In the genomic region with DNA sequence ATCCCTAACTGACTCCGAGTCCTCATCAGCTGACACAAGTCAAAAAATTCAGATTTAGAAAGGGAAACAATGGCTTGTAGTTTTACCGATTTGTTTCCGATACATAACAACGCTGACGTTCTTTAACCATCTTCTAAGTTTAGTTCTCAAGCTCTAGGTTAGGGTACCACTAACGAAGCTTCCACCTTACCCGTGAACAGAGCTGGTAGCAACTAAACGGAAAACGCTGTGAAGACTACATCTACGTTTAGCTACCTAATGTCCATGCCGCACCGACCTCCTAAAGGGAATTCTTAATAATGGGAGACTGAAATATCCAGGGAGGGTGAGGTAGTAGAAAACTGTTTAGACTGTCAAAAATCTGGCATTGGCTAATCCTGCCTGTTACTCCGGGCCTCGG, we compare ENCODE assay signal across 8 cellular contexts. TPM values are rescaled to one million over a fixed set of nuclear protein-coding genes. Genes with fewer than 3 reads are reported as not detected.
DNase-seq lines count a peak whose midpoint lies in the region; ATAC-seq and TF ChIP-seq lines count a peak whose summit lies in the region.

No MANE protein-coding gene starts in this region.

- no peaks in the 10 kb centered on the region for H4K20me1 ChIP-seq in fibroblast of lung (ENCODE audit: control insufficient read depth, extremely low read depth, insufficient read depth, low read length)

- H3K9me3 ChIP-seq in RWPE2 (ENCODE audit: severe bottlenecking) (no peaks in the 10 kb centered on the region), fibroblast of lung (ENCODE audit: control insufficient read depth, insufficient read depth, low read depth, low read length) (no peaks in the 10 kb centered on the region)

- peaks cover 59% of the 10 kb centered on the region for H3K79me2 ChIP-seq in fibroblast of lung (ENCODE audit: control insufficient read depth, insufficient read depth, low read length)

- peaks cover 42% of the 10 kb centered on the region for H3K36me3 ChIP-seq in RWPE2 (ENCODE audit: low read depth)
- no peaks in the 10 kb centered on the region for H3K36me3 ChIP-seq in fibroblast of lung (ENCODE audit: control insufficient read depth, insufficient read depth, low read length)
- H3K36me3 ChIP-seq in rectal smooth muscle tissue (ENCODE audit: control insufficient read depth, insufficient read depth, low read length), result peaks cover 2% of the 10 kb centered on the region

- no peak overlapping the region for H2AFZ ChIP-seq in fibroblast of lung (ENCODE audit: low read length)

- H3K27ac ChIP-seq in RWPE2 (ENCODE audit: poor library complexity, severe bottlenecking), result peak overlapping the region; percentile 46
- peak overlapping the region; percentile 96 for H3K27ac ChIP-seq in fibroblast of lung (ENCODE audit: insufficient read depth, low read length)
- H3K27ac ChIP-seq in rectal smooth muscle tissue (ENCODE audit: low read depth, low read length), result no peak overlapping the region

- no peaks in the 10 kb centered on the region for H3K27me3 ChIP-seq in RWPE2 (ENCODE audit: insufficient read depth, poor library complexity, severe bottlenecking)
- H3K27me3 ChIP-seq in fibroblast of lung (ENCODE audit: control insufficient read depth, insufficient read depth, low read length), result no peaks in the 10 kb centered on the region
- H3K27me3 ChIP-seq in rectal smooth muscle tissue (ENCODE audit: control insufficient read depth, insufficient read depth, low read length), result no peaks in the 10 kb centered on the region

- peak overlapping the region; percentile 94 for H3K4me2 ChIP-seq in fibroblast of lung (ENCODE audit: extremely low read depth, insufficient read depth, low read length)

- H3K4me3 ChIP-seq in GM12875 (ENCODE audit: low read depth, low read length) (peak overlapping the region; percentile 99), RWPE2 (ENCODE audit: severe bottlenecking) (peak overlapping the region; percentile 93), fibroblast of lung (replicated peaks in 1 of 4; ENCODE audit: control extremely low read depth in 1 of 4, insufficient read depth in 1 of 4, low read depth in 3 of 4, low read length in 4 of 4) (peak overlapping the region; percentile 82 to 99 (median 90)), rectal smooth muscle tissue (ENCODE audit: low read length) (peak overlapping the region; percentile 74)

- DNase-seq in RWPE2 (ENCODE audit: low spot score) (no peak), fibroblast of lung (ENCODE audit: low read depth in 2 of 2) (no peak), HK-2 (ENCODE audit: unreplicated experiment) (no peak), 8988T (no peak)

- TF ChIP-seq CTCF in GM12875 (IDR thresholded peaks at IDR 0.05; ENCODE audit: borderline replicate concordance, insufficient read depth, low read depth, low read length) (no peak), RWPE2 (IDR thresholded peaks at IDR 0.05; ENCODE audit: poor library complexity, severe bottlenecking) (no peak), fibroblast of lung (conservative IDR thresholded peaks at IDR 0.05 in 1 of 2, IDR thresholded peaks at IDR 0.05 in 1 of 2; ENCODE audit: low read depth in 1 of 2, low read length in 2 of 2) (no peak)

- ATAC-seq in RWPE2 (ENCODE audit: low read depth), result no peak
- ATAC-seq in HG02970 (IDR thresholded peaks at IDR 0.05; ENCODE audit: low FRiP score, unreplicated experiment), result no peak
- ATAC-seq in HG03280 (IDR thresholded peaks at IDR 0.05; ENCODE audit: unreplicated experiment), result no peak

- H3K4me1 ChIP-seq in RWPE2 (ENCODE audit: insufficient read depth, poor library complexity, severe bottlenecking) (peaks cover 9% of the 10 kb centered on the region), fibroblast of lung (ENCODE audit: control insufficient read depth, extremely low read depth, insufficient read depth, low read length) (peaks cover 2% of the 10 kb centered on the region), rectal smooth muscle tissue (ENCODE audit: control insufficient read depth, insufficient read depth, low read length) (peaks cover 11% of the 10 kb centered on the region)

- H3K9ac ChIP-seq in fibroblast of lung (ENCODE audit: insufficient read depth, low read length) (peak overlapping the region; percentile 98), rectal smooth muscle tissue (ENCODE audit: low read length) (peak overlapping the region; percentile 50)

RNA-seq across cellular contexts. Expression of a gene that starts 1.0 kb away (rescaled TPM):
- 88.1 and 99.6 TPM in 2 replicates for total RNA-seq in fibroblast of lung
- 60.6 and 95.1 TPM in 2 replicates for polyA plus RNA-seq in fibroblast of lung
- polyA plus RNA-seq in fibroblast of lung (2012), result 36.8 and 46.2 TPM in 2 replicates
- polyA minus RNA-seq in fibroblast of lung (ENCODE audit: low replicate concordance), result 344 and 538 TPM in 2 replicates

RNA-seq across cellular contexts. Expression of a gene that starts 12.0 kb away (rescaled TPM):
- total RNA-seq in fibroblast of lung, result 10.8 and 12.4 TPM in 2 replicates
- 12.8 and 18.9 TPM in 2 replicates for polyA plus RNA-seq in fibroblast of lung
- polyA plus RNA-seq in fibroblast of lung (2012), result 10.5 and 15.4 TPM in 2 replicates
- 41.7 and 72.8 TPM in 2 replicates for polyA minus RNA-seq in fibroblast of lung (ENCODE audit: low replicate concordance)

RNA-seq across cellular contexts. Expression of a gene that starts 44.4 kb away (rescaled TPM):
- 6.2 and 10.9 TPM in 2 replicates for total RNA-seq in fibroblast of lung
- 53.1 and 61.8 TPM in 2 replicates for polyA plus RNA-seq in fibroblast of lung
- polyA plus RNA-seq in fibroblast of lung (2012), result 70.3 and 88.5 TPM in 2 replicates
- polyA minus RNA-seq in fibroblast of lung (ENCODE audit: low replicate concordance), result 224 and 274 TPM in 2 replicates

RNA-seq across cellular contexts. Expression of a gene that starts 59.1 kb away (rescaled TPM):
- 25.7 and 44.6 TPM in 2 replicates for total RNA-seq in fibroblast of lung
- polyA plus RNA-seq in fibroblast of lung, result 24.6 and 38.1 TPM in 2 replicates
- 23.6 and 31.6 TPM in 2 replicates for polyA plus RNA-seq in fibroblast of lung (2012)
- polyA minus RNA-seq in fibroblast of lung (ENCODE audit: low replicate concordance), result 80.0 and 104 TPM in 2 replicates
